Comparison of ENCODE assay signal across 1 cellular context in the genomic region with DNA sequence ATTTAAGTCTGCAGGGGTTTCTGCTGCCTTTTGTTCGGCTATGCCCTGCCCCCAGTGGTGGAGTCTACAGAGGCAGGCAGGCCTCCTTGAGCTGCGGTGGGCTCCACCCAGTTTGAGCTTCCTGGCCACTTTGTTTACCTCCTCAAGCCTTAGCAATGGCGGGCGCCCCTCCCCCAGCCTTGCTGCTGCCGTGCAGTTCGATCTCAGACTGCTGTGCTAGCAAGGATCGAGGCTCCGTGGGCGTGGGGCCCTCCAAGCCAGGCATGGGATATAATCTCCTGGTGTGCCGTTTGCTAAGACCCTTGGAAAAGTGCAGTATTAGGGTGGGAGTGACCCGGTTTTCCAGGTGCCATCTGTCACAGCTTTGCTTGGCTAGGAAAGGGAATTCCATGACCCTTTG. TPM values are rescaled to one million over a fixed set of nuclear protein-coding genes. Genes with fewer than 3 reads are reported as not detected.
"Had no signal": no experiment of that assay in that cellular context is flagged by ENCODE, and none has a peak within 500 bp of the region (broad histone marks: within the 10 kb centered on the region; RNA-seq: fewer than 3 reads in every experiment).

No MANE protein-coding gene starts in this region.

RNA-seq across cellular contexts. Expression of a gene that starts 15.9 kb away (rescaled TPM):
- total RNA-seq: GM23248 had no signal
- polyA plus RNA-seq: GM23248 had no signal
